ENCODE assay signal across 1 cellular context in the genomic region with DNA sequence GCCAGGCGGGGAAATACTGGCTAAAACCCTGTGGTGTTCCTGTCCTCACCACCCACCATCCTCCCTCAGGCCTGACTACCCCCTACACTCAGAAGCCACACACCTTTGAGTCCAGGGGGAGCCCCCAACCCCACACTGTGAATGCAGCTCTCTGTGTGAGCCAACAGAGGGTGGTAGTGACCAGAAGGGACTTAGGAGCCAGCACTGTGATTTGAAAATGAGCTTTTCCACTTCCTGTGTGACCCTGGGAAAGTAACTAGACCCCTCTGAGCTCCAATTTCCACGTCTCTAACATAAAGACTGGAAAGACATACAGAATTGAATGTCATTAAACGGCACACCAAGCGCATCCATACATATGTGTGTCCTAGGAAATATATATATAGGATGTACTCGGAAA.
TF ChIP-seq lines count a peak whose summit lies in the region.

No MANE protein-coding gene starts in this region.

TF ChIP-seq in GM23338, 12 proteins besides CTCF, POLR2A, EP300 and RAD21 (continued from another document):
- TF ChIP-seq JUNB (IDR thresholded peaks at IDR 0.05; ENCODE audit: unreplicated experiment) (no peak), ZNF331 (CRISPR knock-in tag; IDR thresholded peaks at IDR 0.05; ENCODE audit: low read depth) (no peak)
